In the genomic region with DNA sequence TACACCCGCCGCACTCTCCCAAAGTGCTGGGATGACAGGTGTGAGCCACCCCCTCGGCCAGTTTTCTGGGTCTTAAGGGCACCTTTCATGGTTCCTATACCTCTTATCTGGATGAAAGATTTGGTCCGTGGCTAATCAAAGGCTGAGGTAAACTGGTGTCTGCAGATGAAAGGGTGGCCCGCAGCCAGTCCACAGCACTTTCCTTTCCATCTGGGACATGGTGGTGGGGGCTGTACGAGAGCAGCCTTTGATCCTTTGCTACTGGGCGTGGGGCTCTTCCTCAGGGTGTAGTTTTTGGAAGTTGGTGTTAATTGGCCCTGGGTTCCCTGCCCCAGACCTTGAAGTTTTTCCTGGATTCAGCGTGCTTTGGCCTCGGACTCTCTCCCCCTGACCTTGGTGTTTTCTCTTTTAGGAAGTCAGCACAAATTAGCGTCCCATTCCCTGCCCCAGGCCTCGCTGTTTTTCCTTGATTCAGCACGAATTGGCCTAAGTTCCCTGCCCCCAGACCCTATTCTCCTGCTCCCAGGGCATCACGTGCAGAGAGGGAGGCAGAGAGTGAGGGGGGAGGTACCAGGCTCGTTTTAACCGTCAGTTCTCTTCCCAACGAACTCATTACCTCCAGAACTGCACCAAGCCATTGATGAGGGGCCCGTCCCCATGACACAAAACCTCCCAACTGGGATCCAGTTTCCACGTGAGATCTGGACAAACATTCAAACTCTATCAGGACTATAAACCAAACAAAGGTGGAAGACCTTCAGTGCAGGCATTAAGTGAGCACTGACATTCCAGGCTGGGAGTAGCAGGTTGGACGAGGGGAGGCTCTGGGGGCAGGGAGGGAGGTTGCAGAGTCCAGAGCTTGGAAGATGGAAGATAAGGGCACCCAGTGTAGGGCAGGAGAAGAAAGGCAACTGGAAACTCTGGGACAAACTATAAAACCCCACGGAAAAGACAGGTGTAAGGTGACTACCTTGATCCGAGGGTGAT, we compare ENCODE assay signal across 29 cellular contexts. TPM values are rescaled to one million over a fixed set of nuclear protein-coding genes. Genes with fewer than 3 reads are reported as not detected.
"Had no signal": no experiment of that assay in that cellular context is flagged by ENCODE, and none has a peak within 500 bp of the region (broad histone marks: within the 10 kb centered on the region; RNA-seq: fewer than 3 reads in every experiment).

No MANE protein-coding gene starts in this region.

- H3K36me3 ChIP-seq: esophagus muscularis mucosa, left lung, ovary, thoracic aorta, upper lobe of left lung, vagina had no signal

- H3K9me3 Mint-ChIP-seq: activated naive CD4-positive, alpha-beta T cell treated with anti-CD3 and anti-CD28 coated beads, Interleukin-2, amount 50 U/mL, for 72 hours; central memory CD8-positive, alpha-beta T cell; dendritic cell treated with granulocyte-macrophage colony-stimulating factor and Interleukin-4, amounts not matched to agents 40 ng/mL and 50 ng/mL, for 4 days; natural killer cell treated with Interleukin-12 subunit alpha and Interleukin-12 subunit beta and Interleukin-15 and Interleukin-18, amount 100 ng/mL, for 72 hours; stimulated activated naive CD8-positive, alpha-beta T cell treated with anti-CD3 and anti-CD28 coated beads, Interleukin-15, Interleukin-2, amounts not matched to agents 100 ng/mL and 50 ng/mL, for 24 hours had no signal

- ATAC-seq: activated CD4-positive, alpha-beta T cell treated with anti-CD3 and anti-CD28 coated beads for 36 hours; activated CD8-positive, alpha-beta memory T cell treated with anti-CD3 and anti-CD28 coated beads, Interleukin-2, amount 10 ng/mL, durations not matched to agents 7 days and 5 days; activated CD8-positive, alpha-beta T cell treated with anti-CD3 and anti-CD28 coated beads, Interleukin-2, amount 10 ng/mL, durations not matched to agents 7 days and 5 days; activated naive CD4-positive, alpha-beta T cell treated with anti-CD3 and anti-CD28 coated beads, Interleukin-2, amount 50 U/mL, for 72 hours; left lung; natural killer cell treated with Interleukin-12 subunit alpha and Interleukin-12 subunit beta and Interleukin-15 and Interleukin-18, amount 100 ng/mL, for 72 hours; psoas muscle had no signal

- H3K36me3 Mint-ChIP-seq: activated CD8-positive, alpha-beta memory T cell treated with anti-CD3 and anti-CD28 coated beads, Interleukin-2, amount 10 ng/mL, durations not matched to agents 7 days and 5 days; activated naive CD4-positive, alpha-beta T cell treated with anti-CD3 and anti-CD28 coated beads, Interleukin-2, amount 50 U/mL, for 72 hours; natural killer cell treated with Interleukin-12 subunit alpha and Interleukin-12 subunit beta and Interleukin-15 and Interleukin-18, amount 100 ng/mL, for 72 hours had no signal

- H3K4me3 ChIP-seq: esophagus muscularis mucosa, left lung, lung, ovary, psoas muscle, thoracic aorta, upper lobe of left lung, vagina had no signal

- H3K4me3 Mint-ChIP-seq: activated CD4-positive, alpha-beta T cell treated with anti-CD3 and anti-CD28 coated beads for 36 hours; activated CD8-positive, alpha-beta memory T cell treated with anti-CD3 and anti-CD28 coated beads, Interleukin-2, amount 10 ng/mL, durations not matched to agents 7 days and 5 days; activated CD8-positive, alpha-beta T cell treated with anti-CD3 and anti-CD28 coated beads, Interleukin-2, amount 10 ng/mL, durations not matched to agents 7 days and 5 days; central memory CD8-positive, alpha-beta T cell; dendritic cell treated with granulocyte-macrophage colony-stimulating factor and Interleukin-4, amounts not matched to agents 40 ng/mL and 50 ng/mL, for 4 days; endodermal cell; natural killer cell treated with Interleukin-12 subunit alpha and Interleukin-12 subunit beta and Interleukin-15 and Interleukin-18, amount 100 ng/mL, for 72 hours; stimulated activated naive CD8-positive, alpha-beta T cell treated with anti-CD3 and anti-CD28 coated beads, Interleukin-15, Interleukin-2, amounts not matched to agents 100 ng/mL and 50 ng/mL, for 24 hours had no signal

- DNase-seq: activated CD4-positive, alpha-beta T cell treated with anti-CD3 and anti-CD28 coated beads for 36 hours; activated CD4-positive, CD25-positive, alpha-beta regulatory T cell; activated CD8-positive, alpha-beta memory T cell treated with anti-CD3 and anti-CD28 coated beads, Interleukin-2, amount 10 ng/mL, durations not matched to agents 7 days and 5 days; activated CD8-positive, alpha-beta T cell treated with anti-CD3 and anti-CD28 coated beads, Interleukin-2, amount 10 ng/mL, durations not matched to agents 7 days and 5 days; activated naive CD4-positive, alpha-beta T cell; activated T-cell treated with anti-CD3 and anti-CD28 coated beads, Interleukin-2, amount 50 U/mL, for 48 hours; anterior cingulate cortex; endodermal cell; foreskin melanocyte; kidney glomerular epithelial cell; left lung; mesendoderm; ovary; psoas muscle; stimulated activated CD4-positive, alpha-beta T cell treated with anti-CD3 and anti-CD28 coated beads, Interleukin-4, amount 100 ng/mL, for 1 hour; T-helper 1 cell; upper lobe of left lung had no signal

- H3K4me1 Mint-ChIP-seq: activated CD4-positive, alpha-beta T cell treated with anti-CD3 and anti-CD28 coated beads for 36 hours; activated CD8-positive, alpha-beta memory T cell treated with anti-CD3 and anti-CD28 coated beads, Interleukin-2, amount 10 ng/mL, durations not matched to agents 7 days and 5 days; central memory CD8-positive, alpha-beta T cell had no signal

- H3K27ac ChIP-seq: esophagus muscularis mucosa, left lung, ovary, psoas muscle, thoracic aorta, vagina had no signal

- H3K4me1 ChIP-seq: left lung, psoas muscle, vagina had no signal

- H3K27ac Mint-ChIP-seq: activated CD4-positive, alpha-beta T cell treated with anti-CD3 and anti-CD28 coated beads for 36 hours; activated CD8-positive, alpha-beta memory T cell treated with anti-CD3 and anti-CD28 coated beads, Interleukin-2, amount 10 ng/mL, durations not matched to agents 7 days and 5 days; activated CD8-positive, alpha-beta T cell treated with anti-CD3 and anti-CD28 coated beads, Interleukin-2, amount 10 ng/mL, durations not matched to agents 7 days and 5 days; activated naive CD4-positive, alpha-beta T cell treated with anti-CD3 and anti-CD28 coated beads, Interleukin-2, amount 50 U/mL, for 72 hours; dendritic cell treated with granulocyte-macrophage colony-stimulating factor and Interleukin-4, amounts not matched to agents 40 ng/mL and 50 ng/mL, for 4 days; endodermal cell; natural killer cell treated with Interleukin-12 subunit alpha and Interleukin-12 subunit beta and Interleukin-15 and Interleukin-18, amount 100 ng/mL, for 72 hours; stimulated activated naive CD8-positive, alpha-beta T cell treated with anti-CD3 and anti-CD28 coated beads, Interleukin-15, Interleukin-2, amounts not matched to agents 100 ng/mL and 50 ng/mL, for 24 hours had no signal

- H3K9me3 ChIP-seq: left lung, ovary, psoas muscle, thoracic aorta, vagina had no signal

- H3K27me3 ChIP-seq: left lung, ovary, upper lobe of left lung, vagina had no signal

RNA-seq across cellular contexts. Expression of a gene that starts 11.6 kb away (rescaled TPM):
- total RNA-seq: activated CD4-positive, alpha-beta T cell treated with anti-CD3 and anti-CD28 coated beads for 36 hours; activated CD8-positive, alpha-beta memory T cell treated with anti-CD3 and anti-CD28 coated beads, Interleukin-2, amount 10 ng/mL, durations not matched to agents 7 days and 5 days; activated CD8-positive, alpha-beta T cell treated with anti-CD3 and anti-CD28 coated beads, Interleukin-2, amount 10 ng/mL, durations not matched to agents 7 days and 5 days; activated naive CD4-positive, alpha-beta T cell treated with anti-CD3 and anti-CD28 coated beads, Interleukin-2, amount 50 U/mL, for 72 hours; mononuclear cell; myocyte; natural killer cell treated with Interleukin-12 subunit alpha and Interleukin-12 subunit beta and Interleukin-15 and Interleukin-18, amount 100 ng/mL, for 72 hours; psoas muscle; thoracic aorta; vagina had no signal

RNA-seq across cellular contexts. Expression of a gene that starts 49.5 kb away (rescaled TPM):
- total RNA-seq: psoas muscle, subcutaneous adipose tissue, thoracic aorta had no signal
